Comparison of ENCODE assay signal across 1 cellular context in the genomic region with DNA sequence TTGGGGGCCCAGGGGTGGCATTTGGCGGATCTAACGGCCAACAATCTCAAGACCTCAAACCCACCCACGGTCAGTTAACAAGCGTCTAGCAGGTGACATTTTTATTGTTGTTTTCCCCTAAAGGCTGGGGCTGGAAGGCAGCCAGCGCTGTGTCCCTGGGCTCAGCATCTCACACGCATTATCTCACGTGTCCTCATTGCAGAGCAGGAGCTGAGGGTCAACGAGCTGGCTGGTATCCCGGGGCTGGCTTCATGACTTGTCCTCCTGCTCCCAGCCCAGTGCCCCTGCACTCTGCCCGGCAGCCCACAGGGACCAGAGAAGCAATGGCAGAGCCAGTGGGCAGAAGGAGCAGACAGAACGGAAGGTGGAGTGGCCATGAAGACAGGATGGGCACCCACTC.
TF ChIP-seq lines count a peak whose summit lies in the region.

No MANE protein-coding gene starts in this region.

TF ChIP-seq in HepG2, 621 proteins besides CTCF, POLR2A, EP300 and RAD21:
- TF ChIP-seq KAT7 (CRISPR knock-in tag; IDR thresholded peaks at IDR 0.05; ENCODE audit: borderline replicate concordance) (no peak), ZNF143 (CRISPR knock-in tag; IDR thresholded peaks at IDR 0.05) (no peak), SRSF1 (optimal IDR thresholded peaks at IDR 0.05; ENCODE audit: low read depth, low read length) (no peak), REL (CRISPR knock-in tag; conservative IDR thresholded peaks at IDR 0.05) (no peak), THAP11 (CRISPR knock-in tag; IDR thresholded peaks at IDR 0.05) (no peak), ZNF44 (CRISPR knock-in tag; IDR thresholded peaks at IDR 0.05) (no peak), ZNF564 (CRISPR knock-in tag; IDR thresholded peaks at IDR 0.05) (no peak), MED1 (CRISPR knock-in tag; IDR thresholded peaks at IDR 0.05) (no peak), KLF16 (CRISPR knock-in tag; IDR thresholded peaks at IDR 0.05) (no peak), KDM5A (IDR thresholded peaks at IDR 0.05; ENCODE audit: borderline replicate concordance, low read length) (no peak), DPF2 (CRISPR knock-in tag; IDR thresholded peaks at IDR 0.05; ENCODE audit: borderline replicate concordance, low read depth) (no peak), ZNF557 (CRISPR knock-in tag; IDR thresholded peaks at IDR 0.05) (no peak)
- TF ChIP-seq, protein P1, sequence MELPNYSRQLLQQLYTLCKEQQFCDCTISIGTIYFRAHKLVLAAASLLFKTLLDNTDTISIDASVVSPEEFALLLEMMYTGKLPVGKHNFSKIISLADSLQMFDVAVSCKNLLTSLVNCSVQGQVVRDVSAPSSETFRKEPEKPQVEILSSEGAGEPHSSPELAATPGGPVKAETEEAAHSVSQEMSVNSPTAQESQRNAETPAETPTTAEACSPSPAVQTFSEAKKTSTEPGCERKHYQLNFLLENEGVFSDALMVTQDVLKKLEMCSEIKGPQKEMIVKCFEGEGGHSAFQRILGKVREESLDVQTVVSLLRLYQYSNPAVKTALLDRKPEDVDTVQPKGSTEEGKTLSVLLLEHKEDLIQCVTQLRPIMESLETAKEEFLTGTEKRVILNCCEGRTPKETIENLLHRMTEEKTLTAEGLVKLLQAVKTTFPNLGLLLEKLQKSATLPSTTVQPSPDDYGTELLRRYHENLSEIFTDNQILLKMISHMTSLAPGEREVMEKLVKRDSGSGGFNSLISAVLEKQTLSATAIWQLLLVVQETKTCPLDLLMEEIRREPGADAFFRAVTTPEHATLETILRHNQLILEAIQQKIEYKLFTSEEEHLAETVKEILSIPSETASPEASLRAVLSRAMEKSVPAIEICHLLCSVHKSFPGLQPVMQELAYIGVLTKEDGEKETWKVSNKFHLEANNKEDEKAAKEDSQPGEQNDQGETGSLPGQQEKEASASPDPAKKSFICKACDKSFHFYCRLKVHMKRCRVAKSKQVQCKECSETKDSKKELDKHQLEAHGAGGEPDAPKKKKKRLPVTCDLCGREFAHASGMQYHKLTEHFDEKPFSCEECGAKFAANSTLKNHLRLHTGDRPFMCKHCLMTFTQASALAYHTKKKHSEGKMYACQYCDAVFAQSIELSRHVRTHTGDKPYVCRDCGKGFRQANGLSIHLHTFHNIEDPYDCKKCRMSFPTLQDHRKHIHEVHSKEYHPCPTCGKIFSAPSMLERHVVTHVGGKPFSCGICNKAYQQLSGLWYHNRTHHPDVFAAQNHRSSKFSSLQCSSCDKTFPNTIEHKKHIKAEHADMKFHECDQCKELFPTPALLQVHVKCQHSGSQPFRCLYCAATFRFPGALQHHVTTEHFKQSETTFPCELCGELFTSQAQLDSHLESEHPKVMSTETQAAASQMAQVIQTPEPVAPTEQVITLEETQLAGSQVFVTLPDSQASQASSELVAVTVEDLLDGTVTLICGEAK (IDR thresholded peaks at IDR 0.05): no peak
- TF ChIP-seq, protein P1 (CRISPR knock-in tag; IDR thresholded peaks at IDR 0.05): no peak
- TF ChIP-seq, protein P2, sequence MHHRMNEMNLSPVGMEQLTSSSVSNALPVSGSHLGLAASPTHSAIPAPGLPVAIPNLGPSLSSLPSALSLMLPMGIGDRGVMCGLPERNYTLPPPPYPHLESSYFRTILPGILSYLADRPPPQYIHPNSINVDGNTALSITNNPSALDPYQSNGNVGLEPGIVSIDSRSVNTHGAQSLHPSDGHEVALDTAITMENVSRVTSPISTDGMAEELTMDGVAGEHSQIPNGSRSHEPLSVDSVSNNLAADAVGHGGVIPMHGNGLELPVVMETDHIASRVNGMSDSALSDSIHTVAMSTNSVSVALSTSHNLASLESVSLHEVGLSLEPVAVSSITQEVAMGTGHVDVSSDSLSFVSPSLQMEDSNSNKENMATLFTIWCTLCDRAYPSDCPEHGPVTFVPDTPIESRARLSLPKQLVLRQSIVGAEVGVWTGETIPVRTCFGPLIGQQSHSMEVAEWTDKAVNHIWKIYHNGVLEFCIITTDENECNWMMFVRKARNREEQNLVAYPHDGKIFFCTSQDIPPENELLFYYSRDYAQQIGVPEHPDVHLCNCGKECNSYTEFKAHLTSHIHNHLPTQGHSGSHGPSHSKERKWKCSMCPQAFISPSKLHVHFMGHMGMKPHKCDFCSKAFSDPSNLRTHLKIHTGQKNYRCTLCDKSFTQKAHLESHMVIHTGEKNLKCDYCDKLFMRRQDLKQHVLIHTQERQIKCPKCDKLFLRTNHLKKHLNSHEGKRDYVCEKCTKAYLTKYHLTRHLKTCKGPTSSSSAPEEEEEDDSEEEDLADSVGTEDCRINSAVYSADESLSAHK (CRISPR knock-in tag; IDR thresholded peaks at IDR 0.05; ENCODE audit: borderline replicate concordance): no peak
- TF ChIP-seq, protein P3, sequence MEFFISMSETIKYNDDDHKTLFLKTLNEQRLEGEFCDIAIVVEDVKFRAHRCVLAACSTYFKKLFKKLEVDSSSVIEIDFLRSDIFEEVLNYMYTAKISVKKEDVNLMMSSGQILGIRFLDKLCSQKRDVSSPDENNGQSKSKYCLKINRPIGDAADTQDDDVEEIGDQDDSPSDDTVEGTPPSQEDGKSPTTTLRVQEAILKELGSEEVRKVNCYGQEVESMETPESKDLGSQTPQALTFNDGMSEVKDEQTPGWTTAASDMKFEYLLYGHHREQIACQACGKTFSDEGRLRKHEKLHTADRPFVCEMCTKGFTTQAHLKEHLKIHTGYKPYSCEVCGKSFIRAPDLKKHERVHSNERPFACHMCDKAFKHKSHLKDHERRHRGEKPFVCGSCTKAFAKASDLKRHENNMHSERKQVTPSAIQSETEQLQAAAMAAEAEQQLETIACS (CRISPR knock-in tag; IDR thresholded peaks at IDR 0.05): no peak
- TF ChIP-seq, protein P4, sequence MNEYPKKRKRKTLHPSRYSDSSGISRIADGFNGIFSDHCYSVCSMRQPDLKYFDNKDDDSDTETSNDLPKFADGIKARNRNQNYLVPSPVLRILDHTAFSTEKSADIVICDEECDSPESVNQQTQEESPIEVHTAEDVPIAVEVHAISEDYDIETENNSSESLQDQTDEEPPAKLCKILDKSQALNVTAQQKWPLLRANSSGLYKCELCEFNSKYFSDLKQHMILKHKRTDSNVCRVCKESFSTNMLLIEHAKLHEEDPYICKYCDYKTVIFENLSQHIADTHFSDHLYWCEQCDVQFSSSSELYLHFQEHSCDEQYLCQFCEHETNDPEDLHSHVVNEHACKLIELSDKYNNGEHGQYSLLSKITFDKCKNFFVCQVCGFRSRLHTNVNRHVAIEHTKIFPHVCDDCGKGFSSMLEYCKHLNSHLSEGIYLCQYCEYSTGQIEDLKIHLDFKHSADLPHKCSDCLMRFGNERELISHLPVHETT (CRISPR knock-in tag; conservative IDR thresholded peaks at IDR 0.05): no peak
- TF ChIP-seq, protein P5, sequence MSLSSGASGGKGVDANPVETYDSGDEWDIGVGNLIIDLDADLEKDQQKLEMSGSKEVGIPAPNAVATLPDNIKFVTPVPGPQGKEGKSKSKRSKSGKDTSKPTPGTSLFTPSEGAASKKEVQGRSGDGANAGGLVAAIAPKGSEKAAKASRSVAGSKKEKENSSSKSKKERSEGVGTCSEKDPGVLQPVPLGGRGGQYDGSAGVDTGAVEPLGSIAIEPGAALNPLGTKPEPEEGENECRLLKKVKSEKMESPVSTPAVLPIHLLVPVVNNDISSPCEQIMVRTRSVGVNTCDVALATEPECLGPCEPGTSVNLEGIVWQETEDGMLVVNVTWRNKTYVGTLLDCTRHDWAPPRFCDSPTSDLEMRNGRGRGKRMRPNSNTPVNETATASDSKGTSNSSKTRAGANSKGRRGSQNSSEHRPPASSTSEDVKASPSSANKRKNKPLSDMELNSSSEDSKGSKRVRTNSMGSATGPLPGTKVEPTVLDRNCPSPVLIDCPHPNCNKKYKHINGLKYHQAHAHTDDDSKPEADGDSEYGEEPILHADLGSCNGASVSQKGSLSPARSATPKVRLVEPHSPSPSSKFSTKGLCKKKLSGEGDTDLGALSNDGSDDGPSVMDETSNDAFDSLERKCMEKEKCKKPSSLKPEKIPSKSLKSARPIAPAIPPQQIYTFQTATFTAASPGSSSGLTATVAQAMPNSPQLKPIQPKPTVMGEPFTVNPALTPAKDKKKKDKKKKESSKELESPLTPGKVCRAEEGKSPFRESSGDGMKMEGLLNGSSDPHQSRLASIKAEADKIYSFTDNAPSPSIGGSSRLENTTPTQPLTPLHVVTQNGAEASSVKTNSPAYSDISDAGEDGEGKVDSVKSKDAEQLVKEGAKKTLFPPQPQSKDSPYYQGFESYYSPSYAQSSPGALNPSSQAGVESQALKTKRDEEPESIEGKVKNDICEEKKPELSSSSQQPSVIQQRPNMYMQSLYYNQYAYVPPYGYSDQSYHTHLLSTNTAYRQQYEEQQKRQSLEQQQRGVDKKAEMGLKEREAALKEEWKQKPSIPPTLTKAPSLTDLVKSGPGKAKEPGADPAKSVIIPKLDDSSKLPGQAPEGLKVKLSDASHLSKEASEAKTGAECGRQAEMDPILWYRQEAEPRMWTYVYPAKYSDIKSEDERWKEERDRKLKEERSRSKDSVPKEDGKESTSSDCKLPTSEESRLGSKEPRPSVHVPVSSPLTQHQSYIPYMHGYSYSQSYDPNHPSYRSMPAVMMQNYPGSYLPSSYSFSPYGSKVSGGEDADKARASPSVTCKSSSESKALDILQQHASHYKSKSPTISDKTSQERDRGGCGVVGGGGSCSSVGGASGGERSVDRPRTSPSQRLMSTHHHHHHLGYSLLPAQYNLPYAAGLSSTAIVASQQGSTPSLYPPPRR (CRISPR knock-in tag; IDR thresholded peaks at IDR 0.05; ENCODE audit: borderline replicate concordance): no peak
- TF ChIP-seq, protein P6, sequence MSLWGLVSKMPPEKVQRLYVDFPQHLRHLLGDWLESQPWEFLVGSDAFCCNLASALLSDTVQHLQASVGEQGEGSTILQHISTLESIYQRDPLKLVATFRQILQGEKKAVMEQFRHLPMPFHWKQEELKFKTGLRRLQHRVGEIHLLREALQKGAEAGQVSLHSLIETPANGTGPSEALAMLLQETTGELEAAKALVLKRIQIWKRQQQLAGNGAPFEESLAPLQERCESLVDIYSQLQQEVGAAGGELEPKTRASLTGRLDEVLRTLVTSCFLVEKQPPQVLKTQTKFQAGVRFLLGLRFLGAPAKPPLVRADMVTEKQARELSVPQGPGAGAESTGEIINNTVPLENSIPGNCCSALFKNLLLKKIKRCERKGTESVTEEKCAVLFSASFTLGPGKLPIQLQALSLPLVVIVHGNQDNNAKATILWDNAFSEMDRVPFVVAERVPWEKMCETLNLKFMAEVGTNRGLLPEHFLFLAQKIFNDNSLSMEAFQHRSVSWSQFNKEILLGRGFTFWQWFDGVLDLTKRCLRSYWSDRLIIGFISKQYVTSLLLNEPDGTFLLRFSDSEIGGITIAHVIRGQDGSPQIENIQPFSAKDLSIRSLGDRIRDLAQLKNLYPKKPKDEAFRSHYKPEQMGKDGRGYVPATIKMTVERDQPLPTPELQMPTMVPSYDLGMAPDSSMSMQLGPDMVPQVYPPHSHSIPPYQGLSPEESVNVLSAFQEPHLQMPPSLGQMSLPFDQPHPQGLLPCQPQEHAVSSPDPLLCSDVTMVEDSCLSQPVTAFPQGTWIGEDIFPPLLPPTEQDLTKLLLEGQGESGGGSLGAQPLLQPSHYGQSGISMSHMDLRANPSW (CRISPR knock-in tag; IDR thresholded peaks at IDR 0.05; ENCODE audit: borderline replicate concordance): no peak
- TF ChIP-seq, protein P7, sequence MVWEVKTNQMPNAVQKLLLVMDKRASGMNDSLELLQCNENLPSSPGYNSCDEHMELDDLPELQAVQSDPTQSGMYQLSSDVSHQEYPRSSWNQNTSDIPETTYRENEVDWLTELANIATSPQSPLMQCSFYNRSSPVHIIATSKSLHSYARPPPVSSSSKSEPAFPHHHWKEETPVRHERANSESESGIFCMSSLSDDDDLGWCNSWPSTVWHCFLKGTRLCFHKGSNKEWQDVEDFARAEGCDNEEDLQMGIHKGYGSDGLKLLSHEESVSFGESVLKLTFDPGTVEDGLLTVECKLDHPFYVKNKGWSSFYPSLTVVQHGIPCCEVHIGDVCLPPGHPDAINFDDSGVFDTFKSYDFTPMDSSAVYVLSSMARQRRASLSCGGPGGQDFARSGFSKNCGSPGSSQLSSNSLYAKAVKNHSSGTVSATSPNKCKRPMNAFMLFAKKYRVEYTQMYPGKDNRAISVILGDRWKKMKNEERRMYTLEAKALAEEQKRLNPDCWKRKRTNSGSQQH (CRISPR knock-in tag; IDR thresholded peaks at IDR 0.05; ENCODE audit: low read depth): no peak
TF ChIP-seq in HepG2: peak in this region for 0.
